1 cellular context compared by ENCODE assay signal in the genomic region with DNA sequence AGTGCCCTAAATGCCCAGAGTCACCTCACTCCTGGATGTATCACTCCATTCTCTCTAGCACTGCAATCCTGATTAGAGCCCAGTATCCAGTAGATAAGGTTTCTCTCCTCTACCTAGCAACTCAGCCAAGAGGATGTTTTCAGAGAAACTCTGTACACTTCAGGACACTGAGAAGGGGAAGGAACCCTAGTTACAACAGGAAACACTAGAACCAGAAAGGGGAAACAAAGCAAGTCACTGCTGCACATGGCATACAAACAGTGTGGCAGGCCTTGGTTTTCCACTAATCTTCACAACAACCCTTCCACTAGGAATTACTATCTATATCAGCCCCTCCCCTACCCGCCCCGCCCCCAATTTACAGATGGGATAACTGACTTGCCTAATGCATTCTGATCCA.
TF ChIP-seq lines count a peak whose summit lies in the region.

No MANE protein-coding gene starts in this region.

TF ChIP-seq in HepG2, 621 proteins besides CTCF, POLR2A, EP300 and RAD21:
- no peak for TF ChIP-seq GABPB1 (CRISPR knock-in tag; IDR thresholded peaks at IDR 0.05)
- no peak for TF ChIP-seq CHCHD3 (CRISPR knock-in tag; IDR thresholded peaks at IDR 0.05)
- TF ChIP-seq FOSL1 (CRISPR knock-in tag; IDR thresholded peaks at IDR 0.05; ENCODE audit: borderline replicate concordance) = no peak
- no peak for TF ChIP-seq ZNF552 (CRISPR knock-in tag; IDR thresholded peaks at IDR 0.05; ENCODE audit: borderline replicate concordance)
- TF ChIP-seq REXO4 (CRISPR knock-in tag; IDR thresholded peaks at IDR 0.05; ENCODE audit: borderline replicate concordance) = no peak
- TF ChIP-seq POLR2G (IDR thresholded peaks at IDR 0.05; ENCODE audit: low read depth, low read length) = no peak
- TF ChIP-seq ZNF136 (CRISPR knock-in tag; IDR thresholded peaks at IDR 0.05; ENCODE audit: low read depth) = no peak
- TF ChIP-seq, protein P1, sequence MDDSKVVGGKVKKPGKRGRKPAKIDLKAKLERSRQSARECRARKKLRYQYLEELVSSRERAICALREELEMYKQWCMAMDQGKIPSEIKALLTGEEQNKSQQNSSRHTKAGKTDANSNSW (CRISPR knock-in tag; IDR thresholded peaks at IDR 0.05; ENCODE audit: borderline replicate concordance) = no peak
- TF ChIP-seq ZBTB8A (CRISPR knock-in tag; IDR thresholded peaks at IDR 0.05; ENCODE audit: borderline replicate concordance, low read depth) = no peak
- TF ChIP-seq ZNF777 (CRISPR knock-in tag; IDR thresholded peaks at IDR 0.05) = no peak
- TF ChIP-seq, protein P2, sequence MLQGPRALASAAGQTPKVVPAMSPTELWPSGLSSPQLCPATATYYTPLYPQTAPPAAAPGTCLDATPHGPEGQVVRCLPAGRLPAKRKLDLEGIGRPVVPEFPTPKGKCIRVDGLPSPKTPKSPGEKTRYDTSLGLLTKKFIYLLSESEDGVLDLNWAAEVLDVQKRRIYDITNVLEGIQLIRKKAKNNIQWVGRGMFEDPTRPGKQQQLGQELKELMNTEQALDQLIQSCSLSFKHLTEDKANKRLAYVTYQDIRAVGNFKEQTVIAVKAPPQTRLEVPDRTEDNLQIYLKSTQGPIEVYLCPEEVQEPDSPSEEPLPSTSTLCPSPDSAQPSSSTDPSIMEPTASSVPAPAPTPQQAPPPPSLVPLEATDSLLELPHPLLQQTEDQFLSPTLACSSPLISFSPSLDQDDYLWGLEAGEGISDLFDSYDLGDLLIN (CRISPR knock-in tag; IDR thresholded peaks at IDR 0.05; ENCODE audit: borderline replicate concordance) = no peak
- no peak for TF ChIP-seq TCF12 (IDR thresholded peaks at IDR 0.05)
- TF ChIP-seq TCF12 (CRISPR knock-in tag; IDR thresholded peaks at IDR 0.05) = no peak
- no peak for TF ChIP-seq MYNN (CRISPR knock-in tag; IDR thresholded peaks at IDR 0.05; ENCODE audit: low read depth)
- TF ChIP-seq GFI1 (CRISPR knock-in tag; IDR thresholded peaks at IDR 0.05; ENCODE audit: borderline replicate concordance) = no peak
- TF ChIP-seq ZFYVE20 (CRISPR knock-in tag; IDR thresholded peaks at IDR 0.05; ENCODE audit: borderline replicate concordance, low read depth) = no peak
- TF ChIP-seq ZNF17 (CRISPR knock-in tag; IDR thresholded peaks at IDR 0.05) = no peak
- no peak for TF ChIP-seq BORCS8-MEF2B (CRISPR knock-in tag; IDR thresholded peaks at IDR 0.05)
- TF ChIP-seq DNMT1 (CRISPR knock-in tag; IDR thresholded peaks at IDR 0.05) = no peak
- no peak for TF ChIP-seq ZBTB3 (CRISPR knock-in tag; IDR thresholded peaks at IDR 0.05; ENCODE audit: borderline replicate concordance, low read depth)
TF ChIP-seq in HepG2: peak in this region for 0.
